Comparison of ENCODE assay signal across 20 cellular contexts in the genomic region with DNA sequence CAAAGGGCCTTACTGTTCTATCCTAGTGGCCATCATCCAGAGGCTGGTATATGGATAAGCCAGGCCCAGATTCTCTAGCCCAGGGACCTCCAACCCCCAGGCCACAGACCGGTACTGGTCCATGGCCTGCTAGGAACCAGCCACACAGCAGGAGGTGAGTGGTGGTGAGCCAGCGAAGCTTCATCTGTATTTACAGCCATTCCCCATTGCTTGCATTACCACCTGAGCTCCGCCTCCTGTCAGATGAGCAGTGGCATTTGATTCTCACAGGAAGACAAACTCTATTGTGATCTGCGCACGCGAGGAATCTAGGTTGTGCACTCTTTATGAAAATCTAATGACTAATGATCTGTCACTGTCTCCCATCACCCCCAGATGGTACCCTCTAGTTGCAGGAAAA. TPM values are rescaled to one million over a fixed set of nuclear protein-coding genes. Genes with fewer than 3 reads are reported as not detected.
DNase-seq lines count a peak whose midpoint lies in the region; ATAC-seq and TF ChIP-seq lines count a peak whose summit lies in the region.
"Had no signal": no experiment of that assay in that cellular context is flagged by ENCODE, and none has a peak within 500 bp of the region (broad histone marks: within the 10 kb centered on the region; RNA-seq: fewer than 3 reads in every experiment).

No MANE protein-coding gene starts in this region.

- H3K4me1 Mint-ChIP-seq in osteocyte (ENCODE audit: unreplicated experiment), result peaks cover 51% of the 10 kb centered on the region
- H3K4me1 Mint-ChIP-seq: CD4-positive, alpha-beta memory T cell; CD8-positive, alpha-beta memory T cell had no signal

- H3K9me3 Mint-ChIP-seq in osteocyte (ENCODE audit: unreplicated experiment), result no peaks in the 10 kb centered on the region
- H3K9me3 Mint-ChIP-seq: CD4-positive, alpha-beta memory T cell; CD8-positive, alpha-beta memory T cell had no signal

- no peaks in the 10 kb centered on the region for H3K27me3 Mint-ChIP-seq in osteocyte (ENCODE audit: unreplicated experiment)

- H3K4me3 Mint-ChIP-seq in osteocyte (ENCODE audit: unreplicated experiment), result no peak overlapping the region
- H3K4me3 Mint-ChIP-seq: CD14-positive monocyte; CD4-positive, alpha-beta memory T cell; CD4-positive, CD25-positive, alpha-beta regulatory T cell; CD8-positive, alpha-beta memory T cell had no signal

- peak overlapping the region; percentile 28 for H3K27ac Mint-ChIP-seq in osteocyte (ENCODE audit: unreplicated experiment)
- H3K27ac Mint-ChIP-seq: CD14-positive monocyte; CD4-positive, alpha-beta memory T cell; CD4-positive, CD25-positive, alpha-beta regulatory T cell had no signal

- TF ChIP-seq CTCF in osteocyte (IDR thresholded peaks at IDR 0.05), result no peak

- H3K36me3 Mint-ChIP-seq in osteocyte (ENCODE audit: unreplicated experiment), result no peaks in the 10 kb centered on the region
- H3K36me3 Mint-ChIP-seq: CD14-positive monocyte; CD4-positive, alpha-beta memory T cell; CD4-positive, CD25-positive, alpha-beta regulatory T cell; CD8-positive, alpha-beta memory T cell had no signal

- peak; percentile 31 for DNase-seq in kidney tubule cell (ENCODE audit: low spot score)
- no peak for DNase-seq in osteocyte (ENCODE audit: extremely low spot score, unreplicated experiment)
- no peak for DNase-seq in activated effector memory CD4-positive, alpha-beta T cell treated with Interleukin-2 at 50 U/mL for 16 hours
- DNase-seq in effector CD4-positive, alpha-beta T cell, result no peak
- DNase-seq: 8988T; ACHN; BE2C; C1 segment of cervical spinal cord; CD4-positive, alpha-beta memory T cell; CD4-positive, CD25-positive, alpha-beta regulatory T cell; CD8-positive, alpha-beta memory T cell; COR-L47; DMS 273 treated with DMSO at 0.1 percent for 48 hours; DMS153; DMS79; DND-41; GDM1 had no signal

- ATAC-seq in GM18861 (IDR thresholded peaks at IDR 0.05; ENCODE audit: unreplicated experiment), result no peak
- ATAC-seq: GM12878 had no signal

RNA-seq across cellular contexts. Expression of a gene that starts 30.1 kb away (rescaled TPM):
- total RNA-seq in osteocyte, result 1,635 and 1,747 TPM in 2 replicates
